ENCODE assay signal across 26 cellular contexts in the genomic region with DNA sequence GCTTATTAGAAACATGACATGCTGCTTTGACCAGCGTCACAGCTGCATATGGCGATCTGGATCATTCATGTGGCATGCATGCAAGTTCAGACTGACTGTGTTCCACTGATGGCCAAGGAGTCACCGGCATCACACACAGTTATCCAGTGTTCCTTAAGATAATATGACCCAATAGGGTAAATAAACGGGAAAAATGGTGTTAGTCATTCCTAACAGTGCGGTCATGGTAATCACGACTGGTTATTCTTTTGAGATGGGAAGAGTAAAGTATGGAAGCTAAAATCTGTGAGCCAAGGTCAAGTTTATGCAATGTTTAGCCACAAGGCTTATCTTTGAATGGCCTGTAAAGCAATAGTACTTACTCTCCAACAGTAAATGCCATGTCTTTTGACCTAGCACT. TPM values are rescaled to one million over a fixed set of nuclear protein-coding genes. Genes with fewer than 3 reads are reported as not detected.
DNase-seq lines count a peak whose midpoint lies in the region; ATAC-seq and TF ChIP-seq lines count a peak whose summit lies in the region.
"Had no signal": no experiment of that assay in that cellular context is flagged by ENCODE, and none has a peak within 500 bp of the region (broad histone marks: within the 10 kb centered on the region; RNA-seq: fewer than 3 reads in every experiment).

No MANE protein-coding gene starts in this region.

- POLR2A ChIA-PET in HCT116 (lab: Charles Lee), result no interaction called here

- peak overlapping the region; percentile 93; the same call in 1 of the 2 replicates for H3K27ac ChIP-seq in HCT116 (ENCODE audit: low read depth, low read length)
- H3K27ac ChIP-seq in hepatocyte, result no peak overlapping the region
- H3K27ac ChIP-seq: BLaER1, KMS-11, RWPE1, SK-N-MC had no signal

- H3K36me3 Mint-ChIP-seq in activated CD4-positive, alpha-beta T cell treated with anti-CD3 and anti-CD28 coated beads, Interleukin-2, amount 10 ng/mL, durations not matched to agents 24 days and 14 days (ENCODE audit: low read depth), result no peaks in the 10 kb centered on the region
- H3K36me3 Mint-ChIP-seq: CD4-positive, CD25-positive, alpha-beta regulatory T cell; IgD-negative memory B cell had no signal

- TF ChIP-seq CTCF in HCT116 (IDR thresholded peaks at IDR 0.05 in 2 of 3, conservative IDR thresholded peaks at IDR 0.05 in 1 of 3; ENCODE audit: borderline replicate concordance in 1 of 3, insufficient read depth in 1 of 3, low read depth in 2 of 3, low read length in 2 of 3), result no peak
- TF ChIP-seq CTCF in hepatocyte (IDR thresholded peaks at IDR 0.05; ENCODE audit: poor library complexity), result no peak

- H3K27me3 Mint-ChIP-seq in activated CD4-positive, alpha-beta T cell treated with anti-CD3 and anti-CD28 coated beads, Interleukin-2, amount 10 ng/mL, durations not matched to agents 24 days and 14 days, result peaks cover 2% of the 10 kb centered on the region
- H3K27me3 Mint-ChIP-seq: IgD-negative memory B cell had no signal

- H3K4me3 ChIP-seq in HCT116 (replicated peaks in 1 of 2; ENCODE audit: low read depth in 1 of 2, low read length in 2 of 2) (no peak overlapping the region), hepatocyte (no peak overlapping the region)
- H3K4me3 ChIP-seq: BLaER1, GM23338, HAP-1, SK-N-MC had no signal

- no peak overlapping the region for H3K4me2 ChIP-seq in HCT116 (ENCODE audit: low read length)
- no peak overlapping the region for H3K4me2 ChIP-seq in hepatocyte
- H3K4me2 ChIP-seq: BLaER1, GM23338, KMS-11 had no signal

- peak; percentile 35 for DNase-seq in COLO829 (ENCODE audit: low spot score)
- DNase-seq in HCT116 (ENCODE audit: low read depth, low spot score), result no peak
- peak; percentile 97 for DNase-seq in amniotic epithelial cell (ENCODE audit: low read depth)
- peak; percentile 6 for DNase-seq in hepatocyte (ENCODE audit: low spot score)
- no peak for DNase-seq in activated CD4-positive, alpha-beta T cell treated with anti-CD3 and anti-CD28 coated beads, Interleukin-2, amount 10 ng/mL, durations not matched to agents 24 days and 14 days
- DNase-seq in cerebellar nuclear complex (lab: John Stamatoyannopoulos, UW), result no peak
- no peak for DNase-seq in Right ventricle myocardium superior
- DNase-seq: 8988T; CD4-positive, CD25-positive, alpha-beta regulatory T cell; COR-L47; DMS53; GF-D8; NCI-H1048; NCI-H1417; NCI-H1694; NCI-H2029 treated with DMSO at 0.1 percent for 48 hours; NCI-H526 treated with DMSO at 0.1 percent for 48 hours; SHP77 treated with DMSO at 0.1 percent for 48 hours had no signal

- H3K9me3 Mint-ChIP-seq in activated CD4-positive, alpha-beta T cell treated with anti-CD3 and anti-CD28 coated beads, Interleukin-2, amount 10 ng/mL, durations not matched to agents 24 days and 14 days, result no peaks in the 10 kb centered on the region
- H3K9me3 Mint-ChIP-seq: CD4-positive, CD25-positive, alpha-beta regulatory T cell; GM23338; IgD-negative memory B cell had no signal

- intact Hi-C loops in HCT116 (cut with micrococcal nuclease), result no loop called here
- intact Hi-C loops in activated CD4-positive, alpha-beta T cell treated with anti-CD3 and anti-CD28 coated beads, Interleukin-2, amount 10 ng/mL, durations not matched to agents 24 days and 14 days (cut with micrococcal nuclease), result no loop called here
- intact Hi-C loops in Right ventricle myocardium superior (cut with DNase I), result no loop called here

- H3K27ac Mint-ChIP-seq in activated CD4-positive, alpha-beta T cell treated with anti-CD3 and anti-CD28 coated beads, Interleukin-2, amount 10 ng/mL, durations not matched to agents 24 days and 14 days, result no peak overlapping the region
- H3K27ac Mint-ChIP-seq: CD4-positive, CD25-positive, alpha-beta regulatory T cell; GM23338 had no signal

- H2AFZ ChIP-seq in HCT116 (ENCODE audit: low read depth, low read length, poor library complexity, severe bottlenecking) (no peak overlapping the region), hepatocyte (no peak overlapping the region)
- H2AFZ ChIP-seq: GM23338 had no signal

- no peaks in the 10 kb centered on the region for H4K20me1 ChIP-seq in HCT116 (ENCODE audit: insufficient read depth)
- H4K20me1 ChIP-seq in hepatocyte (ENCODE audit: insufficient read depth, poor library complexity, severe bottlenecking), result no peaks in the 10 kb centered on the region
- H4K20me1 ChIP-seq: BLaER1 had no signal

- H3K4me1 ChIP-seq in HCT116 (ENCODE audit: control insufficient read depth in 1 of 2, insufficient read depth in 2 of 2, low read length in 2 of 2) (peaks cover 32 to 66% of the 10 kb centered on the region in 2 experiments), hepatocyte (ENCODE audit: insufficient read depth) (no peaks in the 10 kb centered on the region)
- H3K4me1 ChIP-seq: HAP-1 had no signal

- H3K27me3 ChIP-seq in HCT116 (ENCODE audit: insufficient read depth, low read length) (no peaks in the 10 kb centered on the region), hepatocyte (no peaks in the 10 kb centered on the region)
- H3K27me3 ChIP-seq: BLaER1 had no signal

- no TSS peak for BruUV-seq in HCT116 (replicated peaks; lab: Mats Ljungman, UMichigan)

- H3K9me2 ChIP-seq in HCT116 (ENCODE audit: insufficient read depth) (no peaks in the 10 kb centered on the region), hepatocyte (replicated peaks; ENCODE audit: insufficient read depth) (no peaks in the 10 kb centered on the region)

- RAD21 ChIA-PET in HCT116 (lab: Charles Lee; ENCODE audit: low non-redundant PET in 1 of 2, low total read pairs in 2 of 2, uncharacterized antibody in 2 of 2, unreplicated experiment in 2 of 2), result no interaction called here

- H3K79me2 ChIP-seq in HCT116 (ENCODE audit: insufficient read depth, low read length) (no peaks in the 10 kb centered on the region), hepatocyte (no peaks in the 10 kb centered on the region)

- no peak for TF ChIP-seq POLR2A in HCT116 (IDR thresholded peaks at IDR 0.05; ENCODE audit: borderline replicate concordance, extremely low read depth, insufficient read depth, insufficient read length)

- no peak for TF ChIP-seq RAD21 in HCT116 (IDR thresholded peaks at IDR 0.05; ENCODE audit: low read depth)

- peaks cover 0 to 19% of the 10 kb centered on the region in 2 experiments; a peak in 2 of 4 replicates for H3K36me3 ChIP-seq in HCT116 (ENCODE audit: control insufficient read depth in 1 of 2, insufficient read depth in 2 of 2, low read length in 2 of 2)
- H3K36me3 ChIP-seq in hepatocyte (replicated peaks; ENCODE audit: insufficient read depth, low read depth), result no peaks in the 10 kb centered on the region
- H3K36me3 ChIP-seq: BLaER1, HAP-1 had no signal

- no peak for ATAC-seq in HCT116
- no peak for ATAC-seq in Right ventricle myocardium superior (ENCODE audit: poor library complexity)
- no peak for ATAC-seq in GM21786 (IDR thresholded peaks at IDR 0.05; ENCODE audit: unreplicated experiment)
- ATAC-seq: GM23338 had no signal

- no peak overlapping the region for H3K9ac ChIP-seq in HCT116 (ENCODE audit: low read length)
- H3K9ac ChIP-seq: BLaER1, KMS-11 had no signal

- no peak overlapping the region for H3K4me3 Mint-ChIP-seq in activated CD4-positive, alpha-beta T cell treated with anti-CD3 and anti-CD28 coated beads, Interleukin-2, amount 10 ng/mL, durations not matched to agents 24 days and 14 days
- H3K4me3 Mint-ChIP-seq: CD4-positive, CD25-positive, alpha-beta regulatory T cell; GM23338; IgD-negative memory B cell had no signal

- CTCF ChIA-PET in HCT116 (lab: Charles Lee), result no interaction called here

- 60% methylated on average over 6 of the region's 6 CpGs for WGBS in hepatocyte (ENCODE audit: low lambda C conversion rate, missing lambda C conversion rate)

- no peaks in the 10 kb centered on the region for H3K4me1 Mint-ChIP-seq in activated CD4-positive, alpha-beta T cell treated with anti-CD3 and anti-CD28 coated beads, Interleukin-2, amount 10 ng/mL, durations not matched to agents 24 days and 14 days
- H3K4me1 Mint-ChIP-seq: CD4-positive, CD25-positive, alpha-beta regulatory T cell; IgD-negative memory B cell had no signal

- H3K9me3 ChIP-seq in HCT116 (ENCODE audit: control insufficient read depth in 1 of 2, insufficient read depth in 1 of 2, low read depth in 1 of 2, low read length in 2 of 2) (peaks cover 0 to 7% of the 10 kb centered on the region in 2 experiments; a peak in 1 of 4 replicates), hepatocyte (ENCODE audit: low read depth) (no peaks in the 10 kb centered on the region)
- H3K9me3 ChIP-seq: BLaER1, HAP-1 had no signal

TF ChIP-seq in HCT116, 20 proteins besides CTCF, POLR2A, EP300 and RAD21:
- no peak for TF ChIP-seq ZFX (IDR thresholded peaks at IDR 0.05)
- no peak for TF ChIP-seq EZH2 (IDR thresholded peaks at IDR 0.05)
- TF ChIP-seq EZH2phosphoT487 (IDR thresholded peaks at IDR 0.05; ENCODE audit: borderline replicate concordance), result no peak
- TF ChIP-seq YY1 (IDR thresholded peaks at IDR 0.05; ENCODE audit: extremely low read depth, insufficient replicate concordance, low read depth, low read length), result no peak
- no peak for TF ChIP-seq POLR2AphosphoS5 (IDR thresholded peaks at IDR 0.05; ENCODE audit: low read depth, low read length)
- no peak for TF ChIP-seq ELF1 (IDR thresholded peaks at IDR 0.05; ENCODE audit: borderline replicate concordance, low read depth)
- TF ChIP-seq SRF (IDR thresholded peaks at IDR 0.05; ENCODE audit: low read depth), result no peak
- TF ChIP-seq, protein P1, sequence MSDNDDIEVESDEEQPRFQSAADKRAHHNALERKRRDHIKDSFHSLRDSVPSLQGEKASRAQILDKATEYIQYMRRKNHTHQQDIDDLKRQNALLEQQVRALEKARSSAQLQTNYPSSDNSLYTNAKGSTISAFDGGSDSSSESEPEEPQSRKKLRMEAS (IDR thresholded peaks at IDR 0.05), result no peak
- no peak for TF ChIP-seq CBX3 (IDR thresholded peaks at IDR 0.05; ENCODE audit: low read depth)
- TF ChIP-seq EGR1 (IDR thresholded peaks at IDR 0.05; ENCODE audit: low read depth), result no peak
- no peak for TF ChIP-seq TCF7L2 (IDR thresholded peaks at IDR 0.05; ENCODE audit: borderline replicate concordance, extremely low read depth, insufficient read depth, insufficient read length)

RNA-seq across cellular contexts. Expression of a gene that starts 29.3 kb away (rescaled TPM):
- total RNA-seq in HCT116 (2021; ENCODE audit: unreplicated experiment), result 1.9 TPM
- 0.46 and 0.61 TPM in 2 replicates for polyA plus RNA-seq in HCT116 (2012)
- 0.36 and 0.43 TPM in 2 replicates for total RNA-seq in hepatocyte
- polyA plus RNA-seq in hepatocyte, result not detected in 2 replicates
- not detected in 2 replicates for total RNA-seq in activated CD4-positive, alpha-beta T cell treated with anti-CD3 and anti-CD28 coated beads, Interleukin-2, amount 10 ng/mL, durations not matched to agents 24 days and 14 days
- total RNA-seq in Right ventricle myocardium superior, result 0.65 TPM
- total RNA-seq: CD4-positive, CD25-positive, alpha-beta regulatory T cell had no signal
- polyA plus RNA-seq: CD4-positive, CD25-positive, alpha-beta regulatory T cell; IgD-negative memory B cell had no signal

Comparison
In these comparisons a context has a peak if more than half of its experiments do, and no peak if none do; other contexts are left out.
1. DNase-seq: peak in COLO829 (single experiment), amniotic epithelial cell (single experiment) and hepatocyte (single experiment); none in HCT116 (single experiment), activated CD4-positive, alpha-beta T cell treated with anti-CD3 and anti-CD28 coated beads, Interleukin-2, amount 10 ng/mL, durations not matched to agents 24 days and 14 days (single experiment), cerebellar nuclear complex (0 of 2) and Right ventricle myocardium superior (single experiment).